ENCODE assay signal across 31 cellular contexts in genomic region chr14:80172380-80173055, GRCh38. TPM values are rescaled to one million over a fixed set of nuclear protein-coding genes. Genes with fewer than 3 reads are reported as not detected.
"Had no signal": no experiment of that assay in that cellular context is flagged by ENCODE, and none has a peak within 500 bp of the region (broad histone marks: within the 10 kb centered on the region; RNA-seq: fewer than 3 reads in every experiment).

No MANE protein-coding gene starts in this region.

- H3K9me3 ChIP-seq: gastroesophageal sphincter, pancreas, prostate gland, thyroid gland, upper lobe of left lung had no signal

- H3K4me2 ChIP-seq: hepatocyte had no signal

- H3K79me2 ChIP-seq: hepatocyte had no signal

- H3K27me3 ChIP-seq: gastroesophageal sphincter, hepatocyte, pancreas, thyroid gland, upper lobe of left lung had no signal

- H3K4me3 ChIP-seq: gastroesophageal sphincter, hepatocyte, pancreas, prostate gland, thyroid gland, upper lobe of left lung had no signal

- DNase-seq: activated CD4-positive, alpha-beta T cell treated with anti-CD3 and anti-CD28 coated beads for 4 hours; activated CD4-positive, alpha-beta T cell treated with anti-CD3 and anti-CD28 coated beads, Interleukin-2, amount 50 U/mL, for 48 hours; activated CD8-positive, alpha-beta memory T cell treated with anti-CD3 and anti-CD28 coated beads for 24 hours; activated effector memory CD4-positive, alpha-beta T cell treated with Interleukin-2 at 50 U/mL for 16 hours; activated naive CD4-positive, alpha-beta T cell treated with Interleukin-2 at 50 U/mL for 16 hours; aorta; caudate nucleus; endodermal cell; left cardiac atrium; left ventricle myocardium superior; naive B cell; nephron progenitor cell; nucleus accumbens; pancreas; retina; small intestine; stimulated activated CD4-positive, alpha-beta T cell treated with anti-CD3 and anti-CD28 coated beads, Interleukin-1b, Interleukin-23, amount 100 ng/mL, for 48 hours; stimulated activated CD4-positive, alpha-beta T cell treated with anti-CD3 and anti-CD28 coated beads, Interleukin-4, amount 100 ng/mL, for 4 hours; stimulated activated CD8-positive, alpha-beta memory T cell treated with anti-CD3 and anti-CD28 coated beads, Interleukin-4, amount 100 ng/mL, for 48 hours; stimulated activated naive CD8-positive, alpha-beta T cell treated with anti-CD3 and anti-CD28 coated beads, Interleukin-15, amount 100 ng/mL, for 72 hours; T-helper 1 cell; thyroid gland; upper lobe of left lung had no signal

- ATAC-seq: gastroesophageal sphincter; left cardiac atrium; left ventricle myocardium superior; pancreas; sciatic nerve; stimulated activated memory B cell treated with anti-CD40 and anti-IgM and Interleukin-4, amounts not matched to agents 10 μg/mL and 1 μg/mL and 100 μg/mL, for 72 hours; stimulated activated naive CD8-positive, alpha-beta T cell treated with anti-CD3 and anti-CD28 coated beads, Interleukin-15, amount 100 ng/mL, for 72 hours had no signal

- H2AFZ ChIP-seq: hepatocyte had no signal

- H3K36me3 ChIP-seq: gastroesophageal sphincter, pancreas, prostate gland, thyroid gland, upper lobe of left lung had no signal

- H3K4me1 ChIP-seq: gastroesophageal sphincter, pancreas, prostate gland, thyroid gland, upper lobe of left lung had no signal

- H3K27ac ChIP-seq: epithelial cell of prostate, gastroesophageal sphincter, hepatocyte, pancreas, prostate gland, thyroid gland, upper lobe of left lung, VCaP had no signal

RNA-seq across cellular contexts. Expression of gene DIO2, which starts 38.8 kb away (rescaled TPM):
- total RNA-seq: lung microvascular endothelial cell had no signal
